ENCODE assay signal across 10 cellular contexts in genomic region chr2:99974275-99974674, GRCh38.
A peak's percentile ranks its signal among the peaks of the same experiment; 100 is the strongest.
DNase-seq lines count a peak whose midpoint lies in the region; ATAC-seq lines count a peak whose summit lies in the region.
"Had no signal": no experiment of that assay in that cellular context is flagged by ENCODE, and none has a peak within 500 bp of the region (broad histone marks: within the 10 kb centered on the region; RNA-seq: fewer than 3 reads in every experiment).

No MANE protein-coding gene starts in this region.

- no CpG with 5 or more reads among the region's 6 CpGs for WGBS in mesendoderm (ENCODE audit: extremely low coverage, insufficient coverage, low lambda C conversion rate)

- H4K5ac ChIP-seq in mesendoderm (ENCODE audit: low read length) = no peak overlapping the region

- no peak overlapping the region for H3K4ac ChIP-seq in mesendoderm (ENCODE audit: low read depth, low read length)

- H2BK5ac ChIP-seq in mesendoderm (ENCODE audit: low read length) = no peak overlapping the region

- H3K4me2 ChIP-seq in mesendoderm (ENCODE audit: low read length) = no peak overlapping the region
- H3K4me2 ChIP-seq in Karpas-422 (ENCODE audit: low read depth, low read length, poor library complexity, severe bottlenecking) = no peak overlapping the region

- H3K4me3 ChIP-seq in mesendoderm (ENCODE audit: low read length) (no peak overlapping the region), Karpas-422 (ENCODE audit: low read length) (no peak overlapping the region)
- H3K4me3 ChIP-seq: stomach had no signal

- no peaks in the 10 kb centered on the region for H3K9me3 ChIP-seq in Karpas-422 (ENCODE audit: low read length)
- H3K9me3 ChIP-seq: stomach had no signal

- no peaks in the 10 kb centered on the region for H3K79me1 ChIP-seq in mesendoderm (ENCODE audit: low read length)

- H4K20me1 ChIP-seq in Karpas-422 (ENCODE audit: insufficient read depth, low read depth, low read length) = no peaks in the 10 kb centered on the region; the same call in 1 of the 2 replicates

- H2AFZ ChIP-seq in Karpas-422 (ENCODE audit: low read length) = no peak overlapping the region

- no peak overlapping the region for H3K56ac ChIP-seq in mesendoderm (ENCODE audit: low read length)

- H3K9ac ChIP-seq in mesendoderm (ENCODE audit: low read length) (no peak overlapping the region), Karpas-422 (ENCODE audit: low read length) (no peak overlapping the region)

- H3K79me2 ChIP-seq in mesendoderm (ENCODE audit: control insufficient read depth, insufficient read depth, low read length) (no peaks in the 10 kb centered on the region), Karpas-422 (ENCODE audit: low read length) (no peaks in the 10 kb centered on the region)

- H3K4me1 ChIP-seq in mesendoderm (ENCODE audit: control insufficient read depth, low read depth, low read length) (no peaks in the 10 kb centered on the region), Karpas-422 (ENCODE audit: low read length) (no peaks in the 10 kb centered on the region)

- peak; percentile 54 for DNase-seq in DMS153 (lab: John Stamatoyannopoulos, UW)
- no peak for DNase-seq in DMS153 treated with DMSO at 0.1 percent for 48 hours (lab: John Stamatoyannopoulos, UW; ENCODE audit: unreplicated experiment)
- peak; percentile 91 for DNase-seq in NCI-H146 treated with DMSO at 0.1 percent for 48 hours (lab: John Stamatoyannopoulos, UW; ENCODE audit: unreplicated experiment)
- peak; percentile 66 for DNase-seq in amniotic epithelial cell (ENCODE audit: low read depth)
- peak; percentile 18 for DNase-seq in mesendoderm
- no peak for DNase-seq in Karpas-422
- no peak for DNase-seq in stimulated activated CD4-positive, alpha-beta T cell treated with anti-CD3 and anti-CD28 coated beads, Interleukin-2, amount 100 ng/mL, for 48 hours
- DNase-seq: 8988T, stomach had no signal

- no peak overlapping the region for H4K8ac ChIP-seq in mesendoderm (ENCODE audit: low read depth, low read length)

- no peak overlapping the region for H3K18ac ChIP-seq in mesendoderm (ENCODE audit: low read length)

- no peak for ATAC-seq in GM19452 (IDR thresholded peaks at IDR 0.05; ENCODE audit: unreplicated experiment)

- no peak overlapping the region for H2AK5ac ChIP-seq in mesendoderm (ENCODE audit: low read length)

- H2BK15ac ChIP-seq in mesendoderm (replicated peaks; ENCODE audit: low read depth) = no peak overlapping the region

- H3K9me2 ChIP-seq in Karpas-422 (replicated peaks; ENCODE audit: insufficient read depth, low read length) = no peaks in the 10 kb centered on the region

- no peak overlapping the region for H2BK120ac ChIP-seq in mesendoderm (ENCODE audit: low read depth, low read length)

- no peak overlapping the region for H3K23ac ChIP-seq in mesendoderm (ENCODE audit: low read length)

- H3K36me3 ChIP-seq in mesendoderm (ENCODE audit: control insufficient read depth, insufficient read depth, low read length) (no peaks in the 10 kb centered on the region), Karpas-422 (ENCODE audit: insufficient read depth, low read length) (0 out of 2 replicates have a peak, but pooled peaks cover 8% of the 10 kb centered on the region)

- H3K27me3 ChIP-seq in mesendoderm (ENCODE audit: insufficient read depth, low read length, poor library complexity) (no peaks in the 10 kb centered on the region), Karpas-422 (ENCODE audit: low read length) (no peaks in the 10 kb centered on the region)
- H3K27me3 ChIP-seq: stomach had no signal

- no peak overlapping the region for H3K27ac ChIP-seq in mesendoderm (ENCODE audit: low read depth, low read length)
- no peak overlapping the region for H3K27ac ChIP-seq in Karpas-422 (ENCODE audit: low read length)
- H3K27ac ChIP-seq: stomach had no signal

Comparison
In these comparisons a context has a peak if more than half of its experiments do, and no peak if none do; other contexts are left out.
1. DNase-seq: peak in DMS153 (single experiment), NCI-H146 treated with DMSO at 0.1 percent for 48 hours (single experiment), amniotic epithelial cell (single experiment) and mesendoderm (single experiment); none in DMS153 treated with DMSO at 0.1 percent for 48 hours (single experiment), Karpas-422 (single experiment) and stimulated activated CD4-positive, alpha-beta T cell treated with anti-CD3 and anti-CD28 coated beads, Interleukin-2, amount 100 ng/mL, for 48 hours (0 of 2).